In genomic region chr10:111075577-111076185, GRCh38 we compare ENCODE assay signal across 9 cellular contexts. TPM values are rescaled to one million over a fixed set of nuclear protein-coding genes. Genes with fewer than 3 reads are reported as not detected.
DNase-seq lines count a peak whose midpoint lies in the region; ATAC-seq and TF ChIP-seq lines count a peak whose summit lies in the region.
"Had no signal": no experiment of that assay in that cellular context is flagged by ENCODE, and none has a peak within 500 bp of the region (broad histone marks: within the 10 kb centered on the region; RNA-seq: fewer than 3 reads in every experiment).

No MANE protein-coding gene starts in this region.

- no peak for TF ChIP-seq CTCF in progenitor cell of endocrine pancreas (IDR thresholded peaks at IDR 0.05; ENCODE audit: unreplicated experiment)
- TF ChIP-seq CTCF in mucosa of descending colon (IDR thresholded peaks at IDR 0.05) = no peak

- no peaks in the 10 kb centered on the region for H3K9me3 Mint-ChIP-seq in progenitor cell of endocrine pancreas (ENCODE audit: low read depth)

- intact Hi-C loops in mucosa of descending colon (cut with DNase I, micrococcal nuclease) = loop anchor here in 1 of 2 donors (5.0 kb wide), 2 partner anchors 132 to 522 kb away; no protein-coding TSS in a partner anchor

- peaks cover 11% of the 10 kb centered on the region for H3K4me1 Mint-ChIP-seq in progenitor cell of endocrine pancreas (ENCODE audit: low read depth)

- 56% methylated on average over 16 to 18 of the region's 18 CpGs for WGBS in ectodermal cell, 2 experiments

- H3K27me3 ChIP-seq in HUES6 (ENCODE audit: control insufficient read depth, insufficient read depth, low read length) = peaks cover 75% of the 10 kb centered on the region
- H3K27me3 ChIP-seq in ectodermal cell (ENCODE audit: control insufficient read depth, insufficient read depth, low read length, poor library complexity, severe bottlenecking) = peaks cover 61% of the 10 kb centered on the region

- H3K27ac Mint-ChIP-seq in progenitor cell of endocrine pancreas = no peak overlapping the region
- H3K27ac Mint-ChIP-seq: activated CD4-positive, alpha-beta T cell treated with anti-CD3 and anti-CD28 coated beads for 36 hours had no signal

- ATAC-seq in GM18502 (IDR thresholded peaks at IDR 0.05; ENCODE audit: poor library complexity, unreplicated experiment) (peak; percentile 7), HG02610 (IDR thresholded peaks at IDR 0.05; ENCODE audit: unreplicated experiment) (no peak), GM18873 (IDR thresholded peaks at IDR 0.05; ENCODE audit: low FRiP score, unreplicated experiment) (no peak), mucosa of descending colon (no peak)

- H3K27me3 Mint-ChIP-seq in progenitor cell of endocrine pancreas = peaks cover 65% of the 10 kb centered on the region

- H3K4me1 ChIP-seq in HUES6 (ENCODE audit: control insufficient read depth, insufficient read depth, low read length) (peaks cover 3% of the 10 kb centered on the region), ectodermal cell (ENCODE audit: control insufficient read depth, insufficient read depth, low read length) (peaks cover 6% of the 10 kb centered on the region), mucosa of descending colon (ENCODE audit: low read depth) (peaks cover 22% of the 10 kb centered on the region)

- DNase-seq in progenitor cell of endocrine pancreas (ENCODE audit: low spot score, unreplicated experiment) = no peak
- no peak for DNase-seq in NCI-H1105 (lab: John Stamatoyannopoulos, UW)
- no peak for DNase-seq in mucosa of descending colon

- H3K27ac ChIP-seq in HUES6 (ENCODE audit: low read depth, low read length) (no peak overlapping the region), ectodermal cell (ENCODE audit: insufficient read depth, low read depth, low read length, poor library complexity, severe bottlenecking) (no peak overlapping the region)

- H3K36me3 ChIP-seq in HUES6 (ENCODE audit: control insufficient read depth, insufficient read depth, low read length) (no peaks in the 10 kb centered on the region), ectodermal cell (ENCODE audit: control insufficient read depth, insufficient read depth, low read length) (no peaks in the 10 kb centered on the region), mucosa of descending colon (ENCODE audit: low read depth) (no peaks in the 10 kb centered on the region)

- H3K9me3 ChIP-seq in HUES6 (ENCODE audit: control insufficient read depth, insufficient read depth, low read depth, low read length) (no peaks in the 10 kb centered on the region; the same call in 1 of the 2 replicates), ectodermal cell (ENCODE audit: control insufficient read depth, low read length) (no peaks in the 10 kb centered on the region), mucosa of descending colon (no peaks in the 10 kb centered on the region)

- peak overlapping the region; percentile 78 for H3K4me3 Mint-ChIP-seq in progenitor cell of endocrine pancreas (ENCODE audit: low read depth)

- H3K4me3 ChIP-seq in HUES6 (ENCODE audit: low read depth, low read length) (peak overlapping the region; percentile 78), ectodermal cell (ENCODE audit: insufficient read depth, low read depth, low read length) (peak overlapping the region; percentile 48), mucosa of descending colon (no peak overlapping the region)

- no peak overlapping the region for H3K9ac ChIP-seq in HUES6 (ENCODE audit: low read length)

- H3K36me3 Mint-ChIP-seq in progenitor cell of endocrine pancreas (ENCODE audit: insufficient read depth) = peaks cover 11% of the 10 kb centered on the region

RNA-seq across cellular contexts. Expression of gene ADRA2A, which starts 1.1 kb away (rescaled TPM):
- 7.4 TPM for polyA plus RNA-seq in ectodermal cell (2013, experiment 1 of 4)
- 5.5 TPM for polyA plus RNA-seq in ectodermal cell (2013, experiment 2 of 4)
- 2.7 TPM for polyA plus RNA-seq in ectodermal cell (2013, experiment 3 of 4)
- 3.3 TPM for polyA plus RNA-seq in ectodermal cell (2013, experiment 4 of 4)
- total RNA-seq in progenitor cell of endocrine pancreas = 13.1 and 13.6 TPM in 2 replicates
- total RNA-seq in mucosa of descending colon = 10 to 100 TPM; 10.9 to 16.2 (median 12.8) TPM
- total RNA-seq: activated CD4-positive, alpha-beta T cell treated with anti-CD3 and anti-CD28 coated beads for 36 hours had no signal
